1 cellular context compared by ENCODE assay signal in genomic region chr1:109501644-109502367, GRCh38.
TF ChIP-seq lines count a peak whose summit lies in the region.

No MANE protein-coding gene starts in this region.

TF ChIP-seq in IMR-90, 13 proteins besides CTCF, POLR2A, EP300 and RAD21:
- no peak for TF ChIP-seq RFX5 (IDR thresholded peaks at IDR 0.05; ENCODE audit: low read depth, low read length)
- no peak for TF ChIP-seq MAFK (IDR thresholded peaks at IDR 0.05; ENCODE audit: low read depth, low read length)
- TF ChIP-seq NFE2L2 (IDR thresholded peaks at IDR 0.05; ENCODE audit: low read depth, low read length): no peak
- TF ChIP-seq ELK1 (IDR thresholded peaks at IDR 0.05; ENCODE audit: borderline replicate concordance, low read depth, low read length): no peak
- TF ChIP-seq CHD1 (IDR thresholded peaks at IDR 0.05; ENCODE audit: low read depth, low read length): no peak
- TF ChIP-seq MAZ (IDR thresholded peaks at IDR 0.05; ENCODE audit: borderline replicate concordance, low read depth, low read length): no peak
- TF ChIP-seq BHLHE40 (IDR thresholded peaks at IDR 0.05; ENCODE audit: low read depth, low read length): no peak
- no peak for TF ChIP-seq RCOR1 (IDR thresholded peaks at IDR 0.05; ENCODE audit: insufficient replicate concordance, low read length)
